In the genomic region with DNA sequence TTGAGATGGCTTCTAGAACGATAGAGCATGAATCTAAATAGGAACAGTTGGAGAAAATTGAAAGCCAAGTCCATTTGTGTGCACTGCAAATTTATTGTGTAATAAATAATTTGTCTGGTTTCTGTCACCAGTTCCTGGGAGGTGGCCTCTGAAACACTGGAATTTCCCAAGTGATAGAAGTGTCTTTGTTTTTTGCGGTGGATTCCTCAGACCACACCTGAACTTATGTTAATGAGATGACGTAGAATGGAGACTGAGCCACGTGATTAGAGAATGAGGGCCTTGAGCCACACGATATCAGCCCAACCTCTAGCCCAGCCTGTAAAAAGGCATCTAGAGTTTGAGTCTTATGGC, we compare ENCODE assay signal across 1 cellular context.
TF ChIP-seq lines count a peak whose summit lies in the region.

No MANE protein-coding gene starts in this region.

TF ChIP-seq in H1, 55 proteins besides CTCF, POLR2A, EP300 and RAD21 (continued from another document):
- TF ChIP-seq CHD7 (IDR thresholded peaks at IDR 0.05; ENCODE audit: insufficient replicate concordance, low read length), result no peak
